24 cellular contexts compared by ENCODE assay signal in the genomic region with DNA sequence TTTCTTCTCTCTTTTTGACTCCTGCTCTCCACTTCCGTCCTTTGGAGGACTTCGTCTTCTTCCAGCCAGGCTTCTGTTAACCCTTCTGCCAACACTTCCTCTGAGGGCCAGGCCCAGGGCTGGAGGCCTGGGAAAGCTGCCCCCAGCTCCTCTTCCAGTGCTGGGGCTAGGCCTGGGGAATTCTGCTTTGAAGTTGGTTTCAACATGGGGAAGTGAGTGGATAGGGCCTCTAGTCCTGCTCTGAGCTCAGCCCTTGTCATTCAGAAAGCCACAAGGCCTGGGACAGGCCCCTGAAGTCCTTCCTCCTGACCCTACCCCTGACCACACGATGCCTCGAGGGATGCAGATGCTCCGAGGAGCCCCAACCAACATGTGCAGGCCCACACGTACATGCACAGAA. TPM values are rescaled to one million over a fixed set of nuclear protein-coding genes. Genes with fewer than 3 reads are reported as not detected.
DNase-seq lines count a peak whose midpoint lies in the region; ATAC-seq and TF ChIP-seq lines count a peak whose summit lies in the region.
"Had no signal": no experiment of that assay in that cellular context is flagged by ENCODE, and none has a peak within 500 bp of the region (broad histone marks: within the 10 kb centered on the region; RNA-seq: fewer than 3 reads in every experiment).

No MANE protein-coding gene starts in this region.

- H3K4me3 Mint-ChIP-seq in endothelial cell (ENCODE audit: unreplicated experiment): no peak overlapping the region
- H3K4me3 Mint-ChIP-seq: activated CD4-positive, alpha-beta T cell treated with anti-CD3 and anti-CD28 coated beads for 36 hours; activated CD8-positive, alpha-beta memory T cell treated with anti-CD3 and anti-CD28 coated beads, Interleukin-2, amount 10 ng/mL, durations not matched to agents 7 days and 5 days; HFFc6 had no signal

- H3K27ac ChIP-seq in OCI-LY3 (ENCODE audit: low read length): no peak overlapping the region
- peak overlapping the region in 5 of 8 donors; percentile 6 to 49 (median 20) for H3K27ac ChIP-seq in spleen
- no peak overlapping the region for H3K27ac ChIP-seq in breast epithelium
- H3K27ac ChIP-seq: A549, brain microvascular endothelial cell, epithelial cell of prostate, Peyer's patch, testis had no signal

- H3K27me3 Mint-ChIP-seq in endothelial cell (ENCODE audit: unreplicated experiment): peaks cover 2% of the 10 kb centered on the region
- H3K27me3 Mint-ChIP-seq: activated CD4-positive, alpha-beta T cell treated with anti-CD3 and anti-CD28 coated beads for 36 hours; activated CD8-positive, alpha-beta memory T cell treated with anti-CD3 and anti-CD28 coated beads, Interleukin-2, amount 10 ng/mL, durations not matched to agents 7 days and 5 days had no signal

- no peak overlapping the region for H3K9ac ChIP-seq in OCI-LY3 (ENCODE audit: low read length)

- no peak for TF ChIP-seq CTCF in OCI-LY3 (IDR thresholded peaks at IDR 0.05; ENCODE audit: low read depth, low read length)
- TF ChIP-seq CTCF in endothelial cell (IDR thresholded peaks at IDR 0.05; ENCODE audit: unreplicated experiment): no peak
- TF ChIP-seq CTCF in spleen (IDR thresholded peaks at IDR 0.05 in 8 of 11, conservative IDR thresholded peaks at IDR 0.05 in 3 of 11): no peak
- TF ChIP-seq CTCF in breast epithelium (IDR thresholded peaks at IDR 0.05): no peak

- no peak for TF ChIP-seq POLR2A in spleen (IDR thresholded peaks at IDR 0.05)
- no peak for TF ChIP-seq POLR2A in breast epithelium (IDR thresholded peaks at IDR 0.05)

- peaks cover 34% of the 10 kb centered on the region for H3K4me1 Mint-ChIP-seq in endothelial cell (ENCODE audit: unreplicated experiment)

- H3K9me3 ChIP-seq in OCI-LY3 (ENCODE audit: insufficient read depth, low read length): no peaks in the 10 kb centered on the region
- no peaks in the 10 kb centered on the region for H3K9me3 ChIP-seq in spleen
- no peaks in the 10 kb centered on the region for H3K9me3 ChIP-seq in breast epithelium
- H3K9me3 ChIP-seq: A549, Peyer's patch, testis had no signal

- intact Hi-C loops in Right ventricle myocardium inferior (cut with DNase I): no loop called here
- intact Hi-C loops in Right ventricle myocardium superior (cut with DNase I): no loop called here
- intact Hi-C loops in spleen (cut with DNase I; ENCODE audit: low total_unique reads): no loop called here
- intact Hi-C loops in breast epithelium (cut with DNase I; ENCODE audit: low total_unique reads): no loop called here

- DNase-seq in Right ventricle myocardium inferior (ENCODE audit: missing footprints): no peak
- no peak for DNase-seq in Right ventricle myocardium superior
- DNase-seq in endothelial cell (ENCODE audit: low spot score): no peak
- no peak for DNase-seq in spleen
- no peak for DNase-seq in stimulated activated CD8-positive, alpha-beta memory T cell treated with anti-CD3 and anti-CD28 coated beads, Interleukin-4, amount 100 ng/mL, for 48 hours
- no peak for DNase-seq in breast epithelium (ENCODE audit: low spot score in 2 of 2)
- no peak for DNase-seq in AG08396 (ENCODE audit: low spot score)
- DNase-seq: activated CD4-positive, alpha-beta T cell treated with anti-CD3 and anti-CD28 coated beads for 36 hours; activated CD8-positive, alpha-beta memory T cell treated with anti-CD3 and anti-CD28 coated beads, Interleukin-2, amount 10 ng/mL, durations not matched to agents 7 days and 5 days; brain microvascular endothelial cell; dermis blood vessel endothelial cell; foreskin fibroblast; HFFc6; NCI-H1930; NCI-H2227 treated with DMSO at 0.1 percent for 48 hours; NCI-H82; Peyer's patch; stimulated activated CD4-positive, alpha-beta T cell treated with anti-CD3 and anti-CD28 coated beads, Interleukin-15, amount 100 ng/mL, for 24 hours; testis had no signal

- H3K79me2 ChIP-seq in OCI-LY3 (ENCODE audit: low read length): no peaks in the 10 kb centered on the region

- H3K4me2 ChIP-seq in OCI-LY3 (ENCODE audit: low read length): 0 out of 2 replicates have a peak overlapping the region, but pooled peaks have one; percentile 16
- H3K4me2 ChIP-seq: A549 had no signal

- H2AFZ ChIP-seq in OCI-LY3 (ENCODE audit: low read depth, low read length): peak overlapping the region; percentile 67; the same call in 1 of the 2 replicates

- H3K4me1 ChIP-seq in OCI-LY3 (ENCODE audit: low read length) (peaks cover 40% of the 10 kb centered on the region), spleen (peaks cover 17 to 48% (median 28%) of the 10 kb centered on the region in 6 donors), breast epithelium (no peaks in the 10 kb centered on the region)
- H3K4me1 ChIP-seq: A549, testis had no signal

- H4K20me1 ChIP-seq in OCI-LY3 (ENCODE audit: insufficient read depth, low read length): no peaks in the 10 kb centered on the region

- peak overlapping the region; percentile 61 for H3K27ac Mint-ChIP-seq in endothelial cell (ENCODE audit: unreplicated experiment)
- H3K27ac Mint-ChIP-seq: activated CD4-positive, alpha-beta T cell treated with anti-CD3 and anti-CD28 coated beads for 36 hours; activated CD8-positive, alpha-beta memory T cell treated with anti-CD3 and anti-CD28 coated beads, Interleukin-2, amount 10 ng/mL, durations not matched to agents 7 days and 5 days; activated T-helper 2 cell treated with anti-CD3 and anti-CD28 coated beads, Interferon-gamma antibody, Interleukin-2, Interleukin-4, amounts not matched to agents 10 μg/mL and 5 μg/mL and 100 μg/mL, durations not matched to agents 14 hours and 24 hours and 36 hours; HFFc6 had no signal

- no peaks in the 10 kb centered on the region for H3K27me3 ChIP-seq in OCI-LY3 (ENCODE audit: low read depth, low read length)
- no peaks in the 10 kb centered on the region for H3K27me3 ChIP-seq in spleen (replicated peaks in 1 of 7)
- no peaks in the 10 kb centered on the region for H3K27me3 ChIP-seq in breast epithelium
- H3K27me3 ChIP-seq: brain microvascular endothelial cell, Peyer's patch, testis had no signal

- ATAC-seq in Right ventricle myocardium inferior: peak; percentile 27
- no peak for ATAC-seq in Right ventricle myocardium superior (ENCODE audit: poor library complexity)
- ATAC-seq: A549; activated CD4-positive, alpha-beta T cell treated with anti-CD3 and anti-CD28 coated beads for 36 hours; activated CD8-positive, alpha-beta memory T cell treated with anti-CD3 and anti-CD28 coated beads, Interleukin-2, amount 10 ng/mL, durations not matched to agents 7 days and 5 days had no signal

- 27 to 56% (median 38%) methylated on average over 5 of the region's 6 CpGs for WGBS in spleen, 5 donors

- H3K4me3 ChIP-seq in OCI-LY3 (ENCODE audit: low read length) (no peak overlapping the region), spleen (no peak overlapping the region), breast epithelium (no peak overlapping the region)
- H3K4me3 ChIP-seq: A549, lung, Peyer's patch, testis had no signal

- H3K36me3 ChIP-seq in OCI-LY3 (replicated peaks; ENCODE audit: low read depth, low read length) (no peaks in the 10 kb centered on the region), spleen (no peaks in the 10 kb centered on the region), breast epithelium (no peaks in the 10 kb centered on the region)
- H3K36me3 ChIP-seq: brain microvascular endothelial cell, Peyer's patch had no signal

- no peaks in the 10 kb centered on the region for H3K9me3 Mint-ChIP-seq in endothelial cell (ENCODE audit: unreplicated experiment)
- H3K9me3 Mint-ChIP-seq: activated T-helper 2 cell treated with anti-CD3 and anti-CD28 coated beads, Interferon-gamma antibody, Interleukin-2, Interleukin-4, amounts not matched to agents 10 μg/mL and 5 μg/mL and 100 μg/mL, durations not matched to agents 14 hours and 24 hours and 36 hours; HFFc6 had no signal

- H3K36me3 Mint-ChIP-seq in endothelial cell (ENCODE audit: low read depth, unreplicated experiment): no peaks in the 10 kb centered on the region
- H3K36me3 Mint-ChIP-seq: activated CD8-positive, alpha-beta memory T cell treated with anti-CD3 and anti-CD28 coated beads, Interleukin-2, amount 10 ng/mL, durations not matched to agents 7 days and 5 days had no signal

RNA-seq across cellular contexts. Expression of a gene that starts 53.9 kb away (rescaled TPM):
- 64.8 TPM for total RNA-seq in Right ventricle myocardium inferior
- total RNA-seq in Right ventricle myocardium superior: 75.2 TPM
- 125 TPM for total RNA-seq in endothelial cell (ENCODE audit: unreplicated experiment)
- 100 to 1,000 TPM; 157 to 203 (median 178) TPM for total RNA-seq in spleen
- 10 to 100 TPM; 18.7 to 27.8 (median 18.8) TPM for polyA plus RNA-seq in spleen
- total RNA-seq in breast epithelium: 100 to 1,000 TPM; 110 to 124 (median 114) TPM

Comparison
In these comparisons a context has a peak if more than half of its experiments do, and no peak if none do; other contexts are left out.
1. H3K27ac ChIP-seq: peak in spleen (5 of 8); none in OCI-LY3 (single experiment) and breast epithelium (0 of 2).